In genomic region chr1:180486092-180486491, GRCh38 we compare ENCODE assay signal across 1 cellular context.
TF ChIP-seq lines count a peak whose summit lies in the region.

No MANE protein-coding gene starts in this region.

TF ChIP-seq in SK-N-SH treated with all-trans-retinoic acid at 6 μM for 48 hours, 23 proteins besides CTCF, POLR2A, EP300 and RAD21 (continued from another document):
- TF ChIP-seq SNAI2 (CRISPR knock-in tag; IDR thresholded peaks at IDR 0.05) (no peak), GLIS3 (CRISPR knock-in tag; IDR thresholded peaks at IDR 0.05) (no peak), ZNF70 (CRISPR knock-in tag; IDR thresholded peaks at IDR 0.05) (no peak)
